ENCODE assay signal across 8 cellular contexts in genomic region chr18:45687617-45688016, GRCh38. TPM values are rescaled to one million over a fixed set of nuclear protein-coding genes. Genes with fewer than 3 reads are reported as not detected.
A peak's percentile ranks its signal among the peaks of the same experiment; 100 is the strongest.
DNase-seq lines count a peak whose midpoint lies in the region; ATAC-seq and TF ChIP-seq lines count a peak whose summit lies in the region.

No MANE protein-coding gene starts in this region.

- peak; percentile 30 for ATAC-seq in Right ventricle myocardium superior (ENCODE audit: poor library complexity)
- ATAC-seq in heart left ventricle: no peak
- peak; percentile 38 for ATAC-seq in HG02943 (IDR thresholded peaks at IDR 0.05; ENCODE audit: low read depth, unreplicated experiment)
- ATAC-seq in sciatic nerve: peak; percentile 33

- peak overlapping the region; percentile 57 for H3K9ac ChIP-seq in SU-DHL-6 (ENCODE audit: low read length)

- H3K27ac ChIP-seq in heart left ventricle (peak overlapping the region in 1 of 12 donors; percentile 2), SU-DHL-6 (ENCODE audit: low read depth, low read length) (peak overlapping the region; percentile 95), testis (no peak overlapping the region)

- no peak overlapping the region for H3K4me3 ChIP-seq in heart left ventricle
- H3K4me3 ChIP-seq in SU-DHL-6 (ENCODE audit: insufficient read depth, low read length, poor library complexity, severe bottlenecking): peak overlapping the region; percentile 35
- H3K4me3 ChIP-seq in testis: no peak overlapping the region

- WGBS in heart left ventricle, 4 donors: 57 to 73% (median 65%) methylated on average over 5 to 6 of the region's 6 CpGs
- 64 to 67% methylated on average over 3 to 6 of the region's 6 CpGs for WGBS in testis, 2 donors

- H3K4me2 ChIP-seq in SU-DHL-6 (ENCODE audit: low read depth, low read length, poor library complexity, severe bottlenecking): peak overlapping the region; percentile 78

- H3K9me3 ChIP-seq in heart left ventricle (no peaks in the 10 kb centered on the region), SU-DHL-6 (ENCODE audit: insufficient read depth, low read length) (no peaks in the 10 kb centered on the region), testis (no peaks in the 10 kb centered on the region)

- TF ChIP-seq CTCF in heart left ventricle (IDR thresholded peaks at IDR 0.05) (no peak), SU-DHL-6 (IDR thresholded peaks at IDR 0.05; ENCODE audit: insufficient read depth, low read length, poor library complexity, severe bottlenecking) (no peak), testis (IDR thresholded peaks at IDR 0.05) (no peak)

- intact Hi-C loops in Right ventricle myocardium superior (cut with DNase I): no loop called here
- intact Hi-C loops in heart left ventricle (cut with DNase I): loop anchor here in 3 of 10 donors (5.0 to 10.0 kb wide), 4 partner anchors 147 to 377 kb away; no protein-coding TSS in a partner anchor
- intact Hi-C loops in sciatic nerve (cut with DNase I): no loop called here
- intact Hi-C loops in testis (cut with DNase I; ENCODE audit: low total_unique reads): no loop called here

- H3K27me3 ChIP-seq in heart left ventricle: peaks cover 0 to 6% (median 0%) of the 10 kb centered on the region in 9 donors
- H3K27me3 ChIP-seq in SU-DHL-6 (ENCODE audit: low read length): no peaks in the 10 kb centered on the region
- no peaks in the 10 kb centered on the region for H3K27me3 ChIP-seq in testis

- no peaks in the 10 kb centered on the region for H3K36me3 ChIP-seq in heart left ventricle
- H3K36me3 ChIP-seq in SU-DHL-6 (ENCODE audit: low read length): no peaks in the 10 kb centered on the region
- H3K36me3 ChIP-seq in testis (ENCODE audit: low read depth, missing control alignments): no peaks in the 10 kb centered on the region

- no peak for TF ChIP-seq POLR2A in heart left ventricle (IDR thresholded peaks at IDR 0.05)
- TF ChIP-seq POLR2A in testis (IDR thresholded peaks at IDR 0.05): no peak

- H4K20me1 ChIP-seq in SU-DHL-6 (ENCODE audit: low read depth, low read length): no peaks in the 10 kb centered on the region

- no peaks in the 10 kb centered on the region for H3K79me2 ChIP-seq in SU-DHL-6 (ENCODE audit: insufficient read depth, low read length)

- H3K4me1 ChIP-seq in heart left ventricle (peaks cover 0 to 34% (median 0%) of the 10 kb centered on the region in 12 donors), testis (peaks cover 4% of the 10 kb centered on the region)

- peaks cover 26% of the 10 kb centered on the region for H3F3A ChIP-seq in SU-DHL-6 (ENCODE audit: insufficient read depth)

- peak overlapping the region; percentile 64 for H2AFZ ChIP-seq in SU-DHL-6 (ENCODE audit: low read depth, low read length, severe bottlenecking)

- DNase-seq in Right ventricle myocardium superior: no peak
- no peak for DNase-seq in heart left ventricle
- DNase-seq in sciatic nerve (ENCODE audit: low spot score): no peak
- no peak for DNase-seq in stimulated activated CD4-positive, alpha-beta T cell treated with anti-CD3 and anti-CD28 coated beads, Interleukin-2, amount 100 ng/mL, for 24 hours
- no peak for DNase-seq in testis
- no peak for DNase-seq in NCI-H2196 (lab: John Stamatoyannopoulos, UW; ENCODE audit: unreplicated experiment)

- H3K9me2 ChIP-seq in SU-DHL-6 (replicated peaks; ENCODE audit: insufficient read depth, low read length): no peaks in the 10 kb centered on the region

RNA-seq across cellular contexts. Expression of gene SLC14A1, which starts 36.4 kb away (rescaled TPM):
- 32.8 TPM for total RNA-seq in Right ventricle myocardium superior
- 10 to 100 TPM in 8 of 9 donors, 1 to 10 TPM in 1; 8.9 to 50.1 (median 19.4) TPM for total RNA-seq in heart left ventricle
- 10 to 100 TPM in 1 of 2 donors, 1 to 10 TPM in 1; 7.1 to 16.0 TPM for polyA plus RNA-seq in heart left ventricle
- total RNA-seq in sciatic nerve: 5.5 TPM
- under 1 TPM in 1 of 2 donors, not detected in 1; 0.50 TPM for total RNA-seq in testis
- polyA plus RNA-seq in testis (ENCODE audit: insufficient read depth, low read depth, low replicate concordance): 0.73 TPM

Comparison
In these comparisons a context has a peak if more than half of its experiments do, and no peak if none do; other contexts are left out.
1. ATAC-seq: peak in Right ventricle myocardium superior (single experiment), HG02943 (single experiment) and sciatic nerve (single experiment); none in heart left ventricle (0 of 4).